Comparison of ENCODE assay signal across 12 cellular contexts in the genomic region with DNA sequence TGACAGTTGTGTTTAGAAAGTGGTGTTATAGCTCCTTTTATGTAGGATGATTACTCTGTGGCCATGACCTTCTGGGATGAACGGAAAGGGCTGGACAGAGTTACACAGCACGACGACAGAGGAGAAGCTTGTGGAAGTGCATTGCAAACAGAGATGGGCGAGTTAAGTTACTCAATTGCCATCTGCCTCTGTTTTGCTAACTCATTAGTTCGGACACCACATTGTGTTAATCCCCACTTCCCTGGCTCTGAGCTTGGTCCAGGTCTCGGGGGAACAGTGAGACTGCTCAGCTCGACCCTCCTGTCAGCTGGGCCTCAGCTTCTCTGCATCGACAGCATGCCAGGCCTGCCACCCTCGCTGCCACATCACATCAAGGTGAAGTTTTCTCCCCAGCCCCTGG.
DNase-seq lines count a peak whose midpoint lies in the region; ATAC-seq and TF ChIP-seq lines count a peak whose summit lies in the region.
"Had no signal": no experiment of that assay in that cellular context is flagged by ENCODE, and none has a peak within 500 bp of the region (broad histone marks: within the 10 kb centered on the region; RNA-seq: fewer than 3 reads in every experiment).

No MANE protein-coding gene starts in this region.

- H3K27ac ChIP-seq in mesenchymal stem cell (ENCODE audit: low read length, poor library complexity, severe bottlenecking) (no peak overlapping the region), subcutaneous abdominal adipose tissue (ENCODE audit: low read depth, low read length) (peak overlapping the region; percentile 64), Karpas-422 (ENCODE audit: low read length) (no peak overlapping the region)
- H3K27ac ChIP-seq in CD4-positive, alpha-beta T cell (ENCODE audit: low read depth, low read length), result no peak overlapping the region
- H3K27ac ChIP-seq: C4-2B had no signal

- no peak overlapping the region for H3K4me3 Mint-ChIP-seq in dendritic cell treated with granulocyte-macrophage colony-stimulating factor and Interleukin-4, amounts not matched to agents 40 ng/mL and 50 ng/mL, for 4 days
- H3K4me3 Mint-ChIP-seq in CD4-positive, alpha-beta T cell, result no peak overlapping the region
- no peak overlapping the region for H3K4me3 Mint-ChIP-seq in HFFc6
- H3K4me3 Mint-ChIP-seq: central memory CD8-positive, alpha-beta T cell had no signal

- intact Hi-C loops in dendritic cell treated with granulocyte-macrophage colony-stimulating factor and Interleukin-4, amounts not matched to agents 40 ng/mL and 50 ng/mL, for 4 days (cut with micrococcal nuclease), result no loop called here
- intact Hi-C loops in CD4-positive, alpha-beta T cell (cut with DNase I, micrococcal nuclease), result no loop called here

- H4K20me1 ChIP-seq in Karpas-422 (ENCODE audit: insufficient read depth, low read depth, low read length), result 0 out of 2 replicates have a peak, but pooled peaks cover 5% of the 10 kb centered on the region

- peak overlapping the region; percentile 8 to 90 for H3K18ac ChIP-seq in mesenchymal stem cell (ENCODE audit: low read depth in 1 of 2, low read length in 2 of 2)

- H3K36me3 ChIP-seq in mesenchymal stem cell (ENCODE audit: control insufficient read depth in 1 of 2, insufficient read depth in 2 of 2, low read depth in 1 of 2, low read length in 2 of 2) (no peaks in the 10 kb centered on the region), subcutaneous abdominal adipose tissue (ENCODE audit: control insufficient read depth in 5 of 5, insufficient read depth in 5 of 5, low read length in 5 of 5) (no peaks in the 10 kb centered on the region), Karpas-422 (ENCODE audit: insufficient read depth, low read length) (no peaks in the 10 kb centered on the region)

- ATAC-seq in CD4-positive, alpha-beta T cell (ENCODE audit: poor library complexity), result no peak

- WGBS in mesenchymal stem cell, result 79% methylated on average over 9 of the region's 9 CpGs

- no peak for TF ChIP-seq CTCF in CD4-positive, alpha-beta T cell (IDR thresholded peaks at IDR 0.05)
- no peak for TF ChIP-seq CTCF in HFFc6 (IDR thresholded peaks at IDR 0.05)

- no peak overlapping the region for H2BK15ac ChIP-seq in mesenchymal stem cell (ENCODE audit: low read depth, poor library complexity, severe bottlenecking)

- no peaks in the 10 kb centered on the region for H3K9me2 ChIP-seq in Karpas-422 (replicated peaks; ENCODE audit: insufficient read depth, low read length)

- H3K9me3 ChIP-seq in mesenchymal stem cell (ENCODE audit: control insufficient read depth, low read length), result no peaks in the 10 kb centered on the region
- no peaks in the 10 kb centered on the region for H3K9me3 ChIP-seq in subcutaneous abdominal adipose tissue (ENCODE audit: control insufficient read depth in 5 of 5, low read length in 5 of 5)
- H3K9me3 ChIP-seq in CD4-positive, alpha-beta T cell (ENCODE audit: control insufficient read depth, low read length), result no peaks in the 10 kb centered on the region
- no peaks in the 10 kb centered on the region for H3K9me3 ChIP-seq in Karpas-422 (ENCODE audit: low read length)

- H2BK120ac ChIP-seq in mesenchymal stem cell (ENCODE audit: low read depth, low read length), result no peak overlapping the region

- peak overlapping the region; percentile 84 for H4K91ac ChIP-seq in mesenchymal stem cell (ENCODE audit: low read length)

- H3K23ac ChIP-seq in mesenchymal stem cell (ENCODE audit: low read length in 2 of 2), result no peak overlapping the region

- H3K79me2 ChIP-seq in Karpas-422 (ENCODE audit: low read length), result no peaks in the 10 kb centered on the region

- peaks cover 66% of the 10 kb centered on the region for H3K4me1 Mint-ChIP-seq in dendritic cell treated with granulocyte-macrophage colony-stimulating factor and Interleukin-4, amounts not matched to agents 40 ng/mL and 50 ng/mL, for 4 days (ENCODE audit: low read depth)
- H3K4me1 Mint-ChIP-seq in CD4-positive, alpha-beta T cell (ENCODE audit: low read depth), result peaks cover 29% of the 10 kb centered on the region
- peaks cover 39% of the 10 kb centered on the region for H3K4me1 Mint-ChIP-seq in HFFc6 (ENCODE audit: low read depth)
- H3K4me1 Mint-ChIP-seq: central memory CD8-positive, alpha-beta T cell had no signal

- H3K27ac Mint-ChIP-seq in dendritic cell treated with granulocyte-macrophage colony-stimulating factor and Interleukin-4, amounts not matched to agents 40 ng/mL and 50 ng/mL, for 4 days, result peak overlapping the region; percentile 92
- no peak overlapping the region for H3K27ac Mint-ChIP-seq in CD4-positive, alpha-beta T cell
- no peak overlapping the region for H3K27ac Mint-ChIP-seq in HFFc6

- peak overlapping the region in 1 of 2 experiments; percentile 71 for H3K4ac ChIP-seq in mesenchymal stem cell (ENCODE audit: low read depth in 1 of 2, low read length in 2 of 2)

- peak overlapping the region; percentile 22 for H2AK5ac ChIP-seq in mesenchymal stem cell (ENCODE audit: low read length, severe bottlenecking)

- H3K14ac ChIP-seq in mesenchymal stem cell (ENCODE audit: low read length in 2 of 2), result peak overlapping the region in 1 of 2 experiments; percentile 26

- H2BK5ac ChIP-seq in mesenchymal stem cell (ENCODE audit: low read depth, low read length, poor library complexity, severe bottlenecking), result no peak overlapping the region

- no peak overlapping the region for H4K8ac ChIP-seq in mesenchymal stem cell (ENCODE audit: low read length)

- H3K79me1 ChIP-seq in mesenchymal stem cell (replicated peaks; ENCODE audit: low read length, poor library complexity, severe bottlenecking), result no peaks in the 10 kb centered on the region

- CTCF ChIA-PET in CD4-positive, alpha-beta T cell (lab: Charles Lee), result no interaction called here

- no peaks in the 10 kb centered on the region for H3K27me3 Mint-ChIP-seq in dendritic cell treated with granulocyte-macrophage colony-stimulating factor and Interleukin-4, amounts not matched to agents 40 ng/mL and 50 ng/mL, for 4 days
- no peaks in the 10 kb centered on the region for H3K27me3 Mint-ChIP-seq in CD4-positive, alpha-beta T cell
- H3K27me3 Mint-ChIP-seq in HFFc6 (ENCODE audit: insufficient read depth), result peaks cover 1% of the 10 kb centered on the region
- H3K27me3 Mint-ChIP-seq: central memory CD8-positive, alpha-beta T cell had no signal

- POLR2A ChIA-PET in CD4-positive, alpha-beta T cell (lab: Charles Lee), result no interaction called here

- H2AFZ ChIP-seq in mesenchymal stem cell (ENCODE audit: low read depth, low read length) (no peak overlapping the region), Karpas-422 (ENCODE audit: low read length) (no peak overlapping the region)

- H3K9ac ChIP-seq in mesenchymal stem cell (ENCODE audit: low read length) (no peak overlapping the region), subcutaneous abdominal adipose tissue (ENCODE audit: low read length in 5 of 5) (peak overlapping the region in 1 of 5 donors; percentile 62), Karpas-422 (ENCODE audit: low read length) (no peak overlapping the region)

- H3K4me1 ChIP-seq in mesenchymal stem cell (ENCODE audit: control insufficient read depth, insufficient read depth, low read depth, low read length) (peaks cover 1% of the 10 kb centered on the region), subcutaneous abdominal adipose tissue (ENCODE audit: control insufficient read depth in 5 of 5, insufficient read depth in 5 of 5, low read length in 5 of 5) (peaks cover 2 to 47% (median 27%) of the 10 kb centered on the region in 5 donors), Karpas-422 (ENCODE audit: low read length) (no peaks in the 10 kb centered on the region)

- H3K4me3 ChIP-seq in mesenchymal stem cell (ENCODE audit: insufficient read depth in 1 of 2, low read depth in 1 of 2, low read length in 2 of 2), result no peak overlapping the region
- H3K4me3 ChIP-seq in subcutaneous abdominal adipose tissue (ENCODE audit: low read depth in 1 of 5, low read length in 5 of 5), result no peak overlapping the region
- no peak overlapping the region for H3K4me3 ChIP-seq in Karpas-422 (ENCODE audit: low read length)

- DNase-seq in NCI-H1092 treated with DMSO at 0.1 percent for 48 hours (lab: John Stamatoyannopoulos, UW) (peak; percentile 70), mesenchymal stem cell (no peak), Karpas-422 (no peak), germinal center (ENCODE audit: low spot score) (no peak), HFFc6 (no peak)
- DNase-seq in CD4-positive, alpha-beta T cell, result no peak
- DNase-seq: activated gamma-delta T cell, NCI-H1417 treated with DMSO at 0.1 percent for 48 hours had no signal

- no peak overlapping the region for H3K4me2 ChIP-seq in mesenchymal stem cell (ENCODE audit: low read length, poor library complexity, severe bottlenecking)
- no peak overlapping the region for H3K4me2 ChIP-seq in Karpas-422 (ENCODE audit: low read depth, low read length, poor library complexity, severe bottlenecking)

- H3K9me3 Mint-ChIP-seq in dendritic cell treated with granulocyte-macrophage colony-stimulating factor and Interleukin-4, amounts not matched to agents 40 ng/mL and 50 ng/mL, for 4 days, result no peaks in the 10 kb centered on the region
- H3K9me3 Mint-ChIP-seq in CD4-positive, alpha-beta T cell, result no peaks in the 10 kb centered on the region
- no peaks in the 10 kb centered on the region for H3K9me3 Mint-ChIP-seq in HFFc6
- H3K9me3 Mint-ChIP-seq: central memory CD8-positive, alpha-beta T cell had no signal

- H2BK12ac ChIP-seq in mesenchymal stem cell (ENCODE audit: low read length in 2 of 2), result peak overlapping the region in 1 of 2 experiments; percentile 98

- H3K36me3 Mint-ChIP-seq in dendritic cell treated with granulocyte-macrophage colony-stimulating factor and Interleukin-4, amounts not matched to agents 40 ng/mL and 50 ng/mL, for 4 days (ENCODE audit: low read depth), result peaks cover 5% of the 10 kb centered on the region
- H3K36me3 Mint-ChIP-seq in CD4-positive, alpha-beta T cell (ENCODE audit: low read depth), result no peaks in the 10 kb centered on the region
- H3K36me3 Mint-ChIP-seq in HFFc6 (ENCODE audit: low read depth), result no peaks in the 10 kb centered on the region

- H3K27me3 ChIP-seq in mesenchymal stem cell (ENCODE audit: control insufficient read depth in 1 of 2, insufficient read depth in 1 of 2, low read length in 2 of 2) (no peaks in the 10 kb centered on the region), subcutaneous abdominal adipose tissue (ENCODE audit: control insufficient read depth in 5 of 5, insufficient read depth in 4 of 5, low read length in 5 of 5) (no peaks in the 10 kb centered on the region), Karpas-422 (ENCODE audit: low read length) (no peaks in the 10 kb centered on the region)
- H3K27me3 ChIP-seq in CD4-positive, alpha-beta T cell (ENCODE audit: control insufficient read depth, insufficient read depth, low read length), result no peaks in the 10 kb centered on the region
